21 cellular contexts compared by ENCODE assay signal in genomic region chr5:179235416-179236400, GRCh38.
DNase-seq lines count a peak whose midpoint lies in the region; ATAC-seq and TF ChIP-seq lines count a peak whose summit lies in the region.
"Had no signal": no experiment of that assay in that cellular context is flagged by ENCODE, and none has a peak within 500 bp of the region (broad histone marks: within the 10 kb centered on the region; RNA-seq: fewer than 3 reads in every experiment).

No MANE protein-coding gene starts in this region.

- H3K27me3 ChIP-seq in dorsolateral prefrontal cortex (peaks cover 0 to 3% (median 0%) of the 10 kb centered on the region in 45 donors), osteoblast (ENCODE audit: insufficient read depth, low read length) (no peaks in the 10 kb centered on the region)
- H3K27me3 ChIP-seq: body of pancreas, MG63, SJCRH30 had no signal

- H3K9me3 Mint-ChIP-seq in natural killer cell: no peaks in the 10 kb centered on the region
- no peaks in the 10 kb centered on the region for H3K9me3 Mint-ChIP-seq in natural killer cell treated with Interleukin-12 subunit alpha and Interleukin-12 subunit beta and Interleukin-15 and Interleukin-18, amount 100 ng/mL, for 72 hours
- no peaks in the 10 kb centered on the region for H3K9me3 Mint-ChIP-seq in HFFc6

- H3K79me2 ChIP-seq in osteoblast (ENCODE audit: insufficient read depth, low read length): peaks cover 93% of the 10 kb centered on the region

- H3K4me1 Mint-ChIP-seq in natural killer cell (no peaks in the 10 kb centered on the region), HFFc6 (ENCODE audit: low read depth) (peaks cover 1% of the 10 kb centered on the region; the same call in 1 of the 2 replicates)
- H3K4me1 Mint-ChIP-seq in natural killer cell treated with Interleukin-12 subunit alpha and Interleukin-12 subunit beta and Interleukin-15 and Interleukin-18, amount 100 ng/mL, for 72 hours (ENCODE audit: low read depth in 2 of 2): no peaks in the 10 kb centered on the region
- H3K4me1 Mint-ChIP-seq: CD4-positive, CD25-positive, alpha-beta regulatory T cell had no signal

- intact Hi-C loops in natural killer cell (cut with micrococcal nuclease): no loop called here
- intact Hi-C loops in dorsolateral prefrontal cortex (cut with DNase I): no loop called here

- H3K9me3 ChIP-seq in osteoblast (ENCODE audit: low read depth, low read length): no peaks in the 10 kb centered on the region
- H3K9me3 ChIP-seq: body of pancreas, SJCRH30 had no signal

- no peak for TF ChIP-seq POLR2A in erythroblast (IDR thresholded peaks at IDR 0.05; ENCODE audit: low read length)

- peak; percentile 3 for DNase-seq in natural killer cell
- DNase-seq in natural killer cell treated with Interleukin-12 subunit alpha and Interleukin-12 subunit beta and Interleukin-15 and Interleukin-18, amount 100 ng/mL, for 72 hours (ENCODE audit: low spot score): no peak
- peak in 6 of 10 donors; percentile 9 to 32 (median 20) for DNase-seq in dorsolateral prefrontal cortex
- DNase-seq in osteoblast (ENCODE audit: insufficient read length, low spot score, missing footprints): peak; percentile 21
- no peak for DNase-seq in erythroblast (lab: John Stamatoyannopoulos, UW)
- no peak for DNase-seq in HFFc6
- DNase-seq: activated CD4-positive, CD25-positive, alpha-beta regulatory T cell; activated gamma-delta T cell; CD4-positive, CD25-positive, alpha-beta regulatory T cell; HCEC 1CT; KG1; mesendoderm; MG63; NCI-H2029 treated with DMSO at 0.1 percent for 48 hours; NCI-H526 treated with DMSO at 0.1 percent for 48 hours; nucleus accumbens; SJCRH30; T-helper 1 cell; trophoblast cell had no signal

- peaks cover 59% of the 10 kb centered on the region for H4K20me1 ChIP-seq in osteoblast (ENCODE audit: insufficient read depth, low read length)

- no peaks in the 10 kb centered on the region for H3K36me3 Mint-ChIP-seq in natural killer cell
- no peaks in the 10 kb centered on the region for H3K36me3 Mint-ChIP-seq in natural killer cell treated with Interleukin-12 subunit alpha and Interleukin-12 subunit beta and Interleukin-15 and Interleukin-18, amount 100 ng/mL, for 72 hours
- peaks cover 32% of the 10 kb centered on the region for H3K36me3 Mint-ChIP-seq in HFFc6 (ENCODE audit: low read depth)
- H3K36me3 Mint-ChIP-seq: CD4-positive, CD25-positive, alpha-beta regulatory T cell had no signal

- TF ChIP-seq CTCF in natural killer cell (IDR thresholded peaks at IDR 0.05) (no peak), dorsolateral prefrontal cortex (IDR thresholded peaks at IDR 0.05 in 54 of 56, conservative IDR thresholded peaks at IDR 0.05 in 2 of 56; ENCODE audit: low read depth in 1 of 56, partially characterized antibody in 56 of 56) (no peak), osteoblast (IDR thresholded peaks at IDR 0.05; ENCODE audit: extremely low read depth, low read depth, low read length) (no peak), HFFc6 (IDR thresholded peaks at IDR 0.05) (no peak)

- H3K4me1 ChIP-seq in osteoblast (ENCODE audit: insufficient read depth, low read length): peaks cover under 1% of the 10 kb centered on the region
- H3K4me1 ChIP-seq: body of pancreas, SJCRH30 had no signal

- peaks cover 0 to 13% of the 10 kb centered on the region in 2 donors for H3K27me3 Mint-ChIP-seq in natural killer cell (ENCODE audit: low read depth in 2 of 2)
- peaks cover 11% of the 10 kb centered on the region in 2 donors for H3K27me3 Mint-ChIP-seq in natural killer cell treated with Interleukin-12 subunit alpha and Interleukin-12 subunit beta and Interleukin-15 and Interleukin-18, amount 100 ng/mL, for 72 hours
- peaks cover 2% of the 10 kb centered on the region; the same call in 1 of the 2 replicates for H3K27me3 Mint-ChIP-seq in HFFc6 (ENCODE audit: insufficient read depth)

- no peak overlapping the region for H3K4me2 ChIP-seq in osteoblast (ENCODE audit: insufficient read depth, low read length)

- H3K27ac Mint-ChIP-seq in natural killer cell: no peak overlapping the region
- no peak overlapping the region for H3K27ac Mint-ChIP-seq in natural killer cell treated with Interleukin-12 subunit alpha and Interleukin-12 subunit beta and Interleukin-15 and Interleukin-18, amount 100 ng/mL, for 72 hours
- H3K27ac Mint-ChIP-seq in HFFc6: no peak overlapping the region
- H3K27ac Mint-ChIP-seq: CD4-positive, CD25-positive, alpha-beta regulatory T cell had no signal

- H3K27ac ChIP-seq in dorsolateral prefrontal cortex: no peak overlapping the region
- H3K27ac ChIP-seq in osteoblast (ENCODE audit: low read depth, low read length): no peak overlapping the region
- H3K27ac ChIP-seq: body of pancreas, SJCRH30 had no signal

- H2AFZ ChIP-seq in osteoblast (ENCODE audit: low read length): no peak overlapping the region

- H3K4me3 Mint-ChIP-seq in natural killer cell (no peak overlapping the region), HFFc6 (no peak overlapping the region)
- no peak overlapping the region for H3K4me3 Mint-ChIP-seq in natural killer cell treated with Interleukin-12 subunit alpha and Interleukin-12 subunit beta and Interleukin-15 and Interleukin-18, amount 100 ng/mL, for 72 hours
- H3K4me3 Mint-ChIP-seq: CD4-positive, CD25-positive, alpha-beta regulatory T cell had no signal

- ATAC-seq in natural killer cell (no peak), HG03342 (IDR thresholded peaks at IDR 0.05; ENCODE audit: unreplicated experiment) (no peak)
- no peak for ATAC-seq in natural killer cell treated with Interleukin-12 subunit alpha and Interleukin-12 subunit beta and Interleukin-15 and Interleukin-18, amount 100 ng/mL, for 72 hours
- ATAC-seq: body of pancreas had no signal

- H3K4me3 ChIP-seq in dorsolateral prefrontal cortex: no peak overlapping the region
- no peak overlapping the region for H3K4me3 ChIP-seq in osteoblast (ENCODE audit: insufficient read depth, low read length)
- H3K4me3 ChIP-seq: body of pancreas, MG63, SJCRH30 had no signal

- H3K36me3 ChIP-seq in osteoblast (ENCODE audit: insufficient read depth, low read length): peaks cover 37% of the 10 kb centered on the region
- H3K36me3 ChIP-seq: SJCRH30 had no signal

Comparison
In these comparisons a context has a peak if more than half of its experiments do, and no peak if none do; other contexts are left out.
1. DNase-seq: peak in natural killer cell (single experiment), dorsolateral prefrontal cortex (6 of 10) and osteoblast (single experiment); none in natural killer cell treated with Interleukin-12 subunit alpha and Interleukin-12 subunit beta and Interleukin-15 and Interleukin-18, amount 100 ng/mL, for 72 hours (single experiment), erythroblast (0 of 2) and HFFc6 (single experiment).